6 cellular contexts compared by ENCODE assay signal in genomic region chr1:47276850-47277249, GRCh38. TPM values are rescaled to one million over a fixed set of nuclear protein-coding genes. Genes with fewer than 3 reads are reported as not detected.
"Had no signal": no experiment of that assay in that cellular context is flagged by ENCODE, and none has a peak within 500 bp of the region (broad histone marks: within the 10 kb centered on the region; RNA-seq: fewer than 3 reads in every experiment).

No MANE protein-coding gene starts in this region.

- ATAC-seq: GM23338, HCT116 had no signal

- DNase-seq: H7 had no signal

- H3K27me3 Mint-ChIP-seq: IgD-negative memory B cell had no signal

- H3K9me3 Mint-ChIP-seq: GM23338, IgD-negative memory B cell had no signal

- H3K27ac Mint-ChIP-seq: GM23338, IgD-negative memory B cell had no signal

- H3K4me3 Mint-ChIP-seq: GM23338, IgD-negative memory B cell had no signal

- H3K4me3 ChIP-seq: GM23338, HAP-1 had no signal

- H3K4me1 Mint-ChIP-seq: GM23338 had no signal

RNA-seq across cellular contexts. Expression of gene TAL1, which starts 44.8 kb away (rescaled TPM):
- total RNA-seq: GM23338, HT-29 had no signal
